ENCODE assay signal across 9 cellular contexts in the genomic region with DNA sequence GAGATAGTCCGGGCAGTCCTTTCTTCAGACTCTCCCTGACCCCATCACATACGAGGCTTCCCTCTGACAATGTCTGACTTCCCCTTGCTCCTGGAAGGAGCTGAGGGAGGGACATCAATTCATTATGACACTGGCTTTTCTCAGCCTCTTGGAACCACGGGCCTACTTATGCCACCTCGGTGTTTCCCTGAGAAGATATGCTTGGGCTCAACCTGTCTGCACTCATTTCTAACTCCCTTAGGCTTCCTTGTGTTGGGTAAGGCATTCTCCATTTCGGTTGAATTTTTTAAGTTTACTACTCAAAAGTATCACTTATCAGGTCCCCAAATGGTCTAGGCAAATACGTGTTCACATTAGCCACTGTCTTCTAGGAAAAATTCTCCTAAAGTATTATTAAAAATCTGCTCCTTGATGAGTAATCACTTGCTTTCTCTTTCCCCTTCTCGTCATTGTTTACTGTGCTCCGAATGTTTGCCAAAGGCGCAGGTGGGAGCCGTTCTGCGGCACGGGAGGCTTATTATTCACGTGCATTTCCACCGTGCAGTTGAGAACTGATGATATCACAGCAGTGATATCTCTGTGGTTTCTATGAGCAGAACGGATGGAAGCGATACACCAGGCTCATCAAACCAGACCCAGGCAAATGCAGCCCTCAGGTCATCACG. TPM values are rescaled to one million over a fixed set of nuclear protein-coding genes. Genes with fewer than 3 reads are reported as not detected.
A peak's percentile ranks its signal among the peaks of the same experiment; 100 is the strongest.
DNase-seq lines count a peak whose midpoint lies in the region; ATAC-seq and TF ChIP-seq lines count a peak whose summit lies in the region.
"Had no signal": no experiment of that assay in that cellular context is flagged by ENCODE, and none has a peak within 500 bp of the region (broad histone marks: within the 10 kb centered on the region; RNA-seq: fewer than 3 reads in every experiment).

No MANE protein-coding gene starts in this region.

- H3K79me1 ChIP-seq in mesendoderm (ENCODE audit: low read length), result no peaks in the 10 kb centered on the region

- H2AK5ac ChIP-seq in mesendoderm (ENCODE audit: low read length), result no peak overlapping the region

- no peak overlapping the region for H4K5ac ChIP-seq in mesendoderm (ENCODE audit: low read length)

- H3K4me3 ChIP-seq in colonic mucosa (no peak overlapping the region), sigmoid colon (no peak overlapping the region), mesendoderm (ENCODE audit: low read length) (no peak overlapping the region), A673 (ENCODE audit: low read depth, low read length, poor library complexity, severe bottlenecking) (no peak overlapping the region)
- H3K4me3 ChIP-seq: upper lobe of left lung had no signal

- no peak overlapping the region for H4K8ac ChIP-seq in mesendoderm (ENCODE audit: low read depth, low read length)

- DNase-seq in NCI-H128 (lab: John Stamatoyannopoulos, UW; ENCODE audit: unreplicated experiment), result peak; percentile 41
- DNase-seq in colonic mucosa, result no peak
- DNase-seq in stimulated activated CD8-positive, alpha-beta memory T cell treated with anti-CD3 and anti-CD28 coated beads, Interleukin-15, amount 100 ng/mL, for 4 hours (ENCODE audit: low read depth in 2 of 2), result peak; percentile 43 to 62
- no peak for DNase-seq in dedifferentiated amniotic fluid mesenchymal stem cell (ENCODE audit: extremely low spot score)
- DNase-seq in sigmoid colon, result no peak
- no peak for DNase-seq in mesendoderm
- DNase-seq in A673 (ENCODE audit: low spot score), result no peak

- no peak overlapping the region for H3K18ac ChIP-seq in mesendoderm (ENCODE audit: low read length)

- ATAC-seq in activated CD4-positive, CD25-positive, alpha-beta regulatory T cell treated with anti-CD3 and anti-CD28 coated beads, Interleukin-2, amount 50 U/mL, for 24 hours, result peak; percentile 90

- H3K27me3 ChIP-seq in colonic mucosa, result no peaks in the 10 kb centered on the region
- H3K27me3 ChIP-seq in sigmoid colon, result no peaks in the 10 kb centered on the region
- H3K27me3 ChIP-seq in mesendoderm (ENCODE audit: insufficient read depth, low read length, poor library complexity), result no peaks in the 10 kb centered on the region
- H3K27me3 ChIP-seq in A673 (replicated peaks; ENCODE audit: insufficient read depth, low read depth, low read length, poor library complexity), result no peaks in the 10 kb centered on the region
- H3K27me3 ChIP-seq: upper lobe of left lung had no signal

- no peak overlapping the region for H2BK120ac ChIP-seq in mesendoderm (ENCODE audit: low read depth, low read length)

- peak overlapping the region; percentile 6 for H3K27ac ChIP-seq in colonic mucosa
- H3K27ac ChIP-seq in sigmoid colon, result no peak overlapping the region
- no peak overlapping the region for H3K27ac ChIP-seq in mesendoderm (ENCODE audit: low read depth, low read length)
- no peak overlapping the region for H3K27ac ChIP-seq in A673 (ENCODE audit: low read depth, low read length, poor library complexity, severe bottlenecking)

- intact Hi-C loops in colonic mucosa (cut with DNase I), result no loop called here
- intact Hi-C loops in sigmoid colon (cut with DNase I), result no loop called here
- intact Hi-C loops in A673 (cut with micrococcal nuclease; ENCODE audit: unreplicated experiment), result no loop called here

- CTCF ChIA-PET in A673 (lab: Charles Lee), result no interaction called here

- no peaks in the 10 kb centered on the region for H3K79me2 ChIP-seq in mesendoderm (ENCODE audit: control insufficient read depth, insufficient read depth, low read length)

- H3K9me3 ChIP-seq in colonic mucosa (no peaks in the 10 kb centered on the region), sigmoid colon (no peaks in the 10 kb centered on the region), A673 (ENCODE audit: low read depth, low read length, poor library complexity, severe bottlenecking) (no peaks in the 10 kb centered on the region)
- H3K9me3 ChIP-seq: upper lobe of left lung had no signal

- no peaks in the 10 kb centered on the region for H3K4me1 ChIP-seq in colonic mucosa
- no peaks in the 10 kb centered on the region for H3K4me1 ChIP-seq in sigmoid colon
- H3K4me1 ChIP-seq in mesendoderm (ENCODE audit: control insufficient read depth, low read depth, low read length), result no peaks in the 10 kb centered on the region
- H3K4me1 ChIP-seq in A673 (ENCODE audit: insufficient read depth, low read length, poor library complexity, severe bottlenecking), result no peaks in the 10 kb centered on the region

- no peak overlapping the region for H3K4ac ChIP-seq in mesendoderm (ENCODE audit: low read depth, low read length)

- no peak for TF ChIP-seq EP300 in sigmoid colon (IDR thresholded peaks at IDR 0.05)

- no peak overlapping the region for H3K56ac ChIP-seq in mesendoderm (ENCODE audit: low read length)

- no TSS peak for BruUV-seq in A673 (replicated peaks; lab: Mats Ljungman, UMichigan)

- no peak overlapping the region for H2BK5ac ChIP-seq in mesendoderm (ENCODE audit: low read length)

- H2BK15ac ChIP-seq in mesendoderm (replicated peaks; ENCODE audit: low read depth), result no peak overlapping the region

- no peak overlapping the region for H3K23ac ChIP-seq in mesendoderm (ENCODE audit: low read length)

- H3K9ac ChIP-seq in colonic mucosa (ENCODE audit: low read depth in 2 of 2, low read length in 2 of 2) (no peak overlapping the region), mesendoderm (ENCODE audit: low read length) (no peak overlapping the region)

- TF ChIP-seq CTCF in colonic mucosa (IDR thresholded peaks at IDR 0.05) (no peak), sigmoid colon (IDR thresholded peaks at IDR 0.05) (no peak), A673 (conservative IDR thresholded peaks at IDR 0.05; ENCODE audit: low read depth, low read length) (no peak)

- no peak overlapping the region for H3K4me2 ChIP-seq in mesendoderm (ENCODE audit: low read length)

- H3K36me3 ChIP-seq in colonic mucosa (no peaks in the 10 kb centered on the region), sigmoid colon (no peaks in the 10 kb centered on the region), mesendoderm (ENCODE audit: control insufficient read depth, insufficient read depth, low read length) (no peaks in the 10 kb centered on the region), A673 (ENCODE audit: insufficient read depth, low read length, poor library complexity, severe bottlenecking) (no peaks in the 10 kb centered on the region)
- H3K36me3 ChIP-seq: upper lobe of left lung had no signal

- no peak for TF ChIP-seq POLR2A in sigmoid colon (IDR thresholded peaks at IDR 0.05)

- POLR2A ChIA-PET in A673 (lab: Charles Lee; ENCODE audit: low non-redundant PET), result no interaction called here

- WGBS in sigmoid colon, 2 donors, result 26 to 57% methylated on average over 17 of the region's 17 CpGs
- WGBS in mesendoderm (ENCODE audit: extremely low coverage, insufficient coverage, low lambda C conversion rate), result no CpG with 5 or more reads among the region's 17 CpGs

RNA-seq across cellular contexts. Expression of gene ARL4C, which starts 33.1 kb away (rescaled TPM):
- 1 to 10 TPM; 1.8 to 4.9 TPM for total RNA-seq in colonic mucosa
- 1 to 10 TPM; 7.2 to 8.9 (median 8.4) TPM for total RNA-seq in sigmoid colon
- polyA plus RNA-seq in sigmoid colon, result 10 to 100 TPM in 1 of 3 donors, 1 to 10 TPM in 2; 4.8 to 15.8 (median 8.3) TPM
- polyA plus RNA-seq in mesendoderm (2013, experiment 1 of 2), result 23.7 TPM
- 23.8 TPM for polyA plus RNA-seq in mesendoderm (2013, experiment 2 of 2)
- total RNA-seq in A673 (2021), result 3.0 and 3.5 TPM in 2 replicates

Comparison
In these comparisons a context has a peak if more than half of its experiments do, and no peak if none do; other contexts are left out.
1. DNase-seq: peak in NCI-H128 (single experiment) and stimulated activated CD8-positive, alpha-beta memory T cell treated with anti-CD3 and anti-CD28 coated beads, Interleukin-15, amount 100 ng/mL, for 4 hours (2 of 2); none in colonic mucosa (single experiment), dedifferentiated amniotic fluid mesenchymal stem cell (single experiment), sigmoid colon (single experiment), mesendoderm (single experiment) and A673 (single experiment).